In genomic region chr12:42343721-42344120, GRCh38 we compare ENCODE assay signal across 16 cellular contexts.
"Had no signal": no experiment of that assay in that cellular context is flagged by ENCODE, and none has a peak within 500 bp of the region (broad histone marks: within the 10 kb centered on the region; RNA-seq: fewer than 3 reads in every experiment).

No MANE protein-coding gene starts in this region.

- H3K4me3 Mint-ChIP-seq: activated naive CD8-positive, alpha-beta T cell treated with anti-CD3 and anti-CD28 coated beads, Interleukin-2, amount 10 ng/mL, durations not matched to agents 7 days and 5 days; nephron had no signal

- H3K27ac Mint-ChIP-seq: activated naive CD8-positive, alpha-beta T cell treated with anti-CD3 and anti-CD28 coated beads, Interleukin-2, amount 10 ng/mL, durations not matched to agents 7 days and 5 days; nephron had no signal

- H3K4me3 ChIP-seq: cardiac muscle cell, heart left ventricle, thyroid gland, upper lobe of right lung had no signal

- H3K27me3 ChIP-seq: cardiac muscle cell, heart left ventricle, neutrophil, thyroid gland, upper lobe of right lung had no signal

- H3K4me1 Mint-ChIP-seq: nephron had no signal

- H3K27ac ChIP-seq: cardiac muscle cell, epithelial cell of prostate, heart left ventricle, neutrophil, parathyroid adenoma, thyroid gland, upper lobe of right lung had no signal

- H3K9me3 ChIP-seq: heart left ventricle, neutrophil, thyroid gland, upper lobe of right lung had no signal

- H3K4me1 ChIP-seq: parathyroid adenoma, thyroid gland, upper lobe of right lung had no signal

- ATAC-seq: heart left ventricle; left ventricle myocardium superior; right cardiac atrium; SK-N-SH treated with all-trans-retinoic acid at 6 μM for 48 hours; stimulated activated naive CD8-positive, alpha-beta T cell treated with anti-CD3 and anti-CD28 coated beads, Interleukin-15, Interleukin-2, amounts not matched to agents 100 U/mL and 50 U/mL, for 24 hours; upper lobe of right lung had no signal

- H2AFZ ChIP-seq: parathyroid adenoma had no signal

- H3K36me3 ChIP-seq: cardiac muscle cell, thyroid gland, upper lobe of right lung had no signal

- H3K9me3 Mint-ChIP-seq: activated naive CD8-positive, alpha-beta T cell treated with anti-CD3 and anti-CD28 coated beads, Interleukin-2, amount 10 ng/mL, durations not matched to agents 7 days and 5 days; nephron had no signal

- DNase-seq: activated gamma-delta T cell; activated naive CD8-positive, alpha-beta T cell treated with anti-CD3 and anti-CD28 coated beads, Interleukin-2, amount 10 ng/mL, durations not matched to agents 7 days and 5 days; amygdala; heart left ventricle; left ventricle myocardium superior; right cardiac atrium; stimulated activated CD4-positive, alpha-beta T cell treated with anti-CD3 and anti-CD28 coated beads, Interleukin-4, amount 100 ng/mL, for 24 hours; stimulated activated naive CD8-positive, alpha-beta T cell treated with anti-CD3 and anti-CD28 coated beads, Interleukin-15, Interleukin-2, amounts not matched to agents 100 U/mL and 50 U/mL, for 24 hours; thyroid gland; upper lobe of right lung had no signal

- H3K9ac ChIP-seq: parathyroid adenoma had no signal

- H3K27me3 Mint-ChIP-seq: activated naive CD8-positive, alpha-beta T cell treated with anti-CD3 and anti-CD28 coated beads, Interleukin-2, amount 10 ng/mL, durations not matched to agents 7 days and 5 days had no signal
